Comparison of ENCODE assay signal across 8 cellular contexts in genomic region chr10:14952851-14953451, GRCh38. TPM values are rescaled to one million over a fixed set of nuclear protein-coding genes. Genes with fewer than 3 reads are reported as not detected.
DNase-seq lines count a peak whose midpoint lies in the region; ATAC-seq and TF ChIP-seq lines count a peak whose summit lies in the region.

No MANE protein-coding gene starts in this region.

- H3K4me3 Mint-ChIP-seq in natural killer cell treated with Interleukin-12 subunit alpha and Interleukin-12 subunit beta and Interleukin-15 and Interleukin-18, amount 100 ng/mL, for 72 hours = peak overlapping the region; percentile 98

- no peaks in the 10 kb centered on the region for H3K9me3 Mint-ChIP-seq in natural killer cell treated with Interleukin-12 subunit alpha and Interleukin-12 subunit beta and Interleukin-15 and Interleukin-18, amount 100 ng/mL, for 72 hours

- H3K4me1 ChIP-seq in DND-41 (ENCODE audit: insufficient read depth, low read length) = peaks cover 46% of the 10 kb centered on the region

- peaks cover 69% of the 10 kb centered on the region for H3K79me2 ChIP-seq in DND-41 (ENCODE audit: insufficient read depth, low read length)

- H3K27ac ChIP-seq in DND-41 (ENCODE audit: low read length) = peak overlapping the region; percentile 96
- peak overlapping the region; percentile 67 to 97 for H3K27ac ChIP-seq in coronary artery

- peaks cover 43 to 46% of the 10 kb centered on the region in 2 donors for H3K4me1 Mint-ChIP-seq in natural killer cell treated with Interleukin-12 subunit alpha and Interleukin-12 subunit beta and Interleukin-15 and Interleukin-18, amount 100 ng/mL, for 72 hours (ENCODE audit: low read depth in 2 of 2)

- peak overlapping the region; percentile 82 for H2AFZ ChIP-seq in DND-41 (ENCODE audit: low read depth, low read length)

- peaks cover 6% of the 10 kb centered on the region for H3K36me3 Mint-ChIP-seq in natural killer cell treated with Interleukin-12 subunit alpha and Interleukin-12 subunit beta and Interleukin-15 and Interleukin-18, amount 100 ng/mL, for 72 hours

- no peaks in the 10 kb centered on the region for H3K9me3 ChIP-seq in DND-41 (ENCODE audit: insufficient read depth, low read length, severe bottlenecking)

- H3K4me2 ChIP-seq in DND-41 (ENCODE audit: insufficient read depth, low read length) = peak overlapping the region; percentile 81

- peak overlapping the region; percentile 93 to 97 for H3K27ac Mint-ChIP-seq in natural killer cell treated with Interleukin-12 subunit alpha and Interleukin-12 subunit beta and Interleukin-15 and Interleukin-18, amount 100 ng/mL, for 72 hours

- H3K36me3 ChIP-seq in DND-41 (ENCODE audit: insufficient read depth, low read length) = peaks cover 38% of the 10 kb centered on the region

- H3K27me3 Mint-ChIP-seq in natural killer cell treated with Interleukin-12 subunit alpha and Interleukin-12 subunit beta and Interleukin-15 and Interleukin-18, amount 100 ng/mL, for 72 hours = no peaks in the 10 kb centered on the region

- ATAC-seq in DND-41 (ENCODE audit: insufficient read depth, low read depth) (no peak), GM21526 (IDR thresholded peaks at IDR 0.05; ENCODE audit: low FRiP score, unreplicated experiment) (no peak), HG02610 (IDR thresholded peaks at IDR 0.05; ENCODE audit: unreplicated experiment) (no peak), GM19395 (IDR thresholded peaks at IDR 0.05; ENCODE audit: unreplicated experiment) (no peak)
- no peak for ATAC-seq in natural killer cell treated with Interleukin-12 subunit alpha and Interleukin-12 subunit beta and Interleukin-15 and Interleukin-18, amount 100 ng/mL, for 72 hours

- no peaks in the 10 kb centered on the region for H3K27me3 ChIP-seq in DND-41 (ENCODE audit: insufficient read depth, low read length, poor library complexity)

- no peak for TF ChIP-seq POLR2A in NB4 (IDR thresholded peaks at IDR 0.05; ENCODE audit: extremely low read depth, insufficient read length)

- H3K4me3 ChIP-seq in DND-41 (ENCODE audit: low read depth in 1 of 2, low read length in 2 of 2) (peak overlapping the region; percentile 64 to 78), NB4 (ENCODE audit: low read depth, low read length) (peak overlapping the region; percentile 95), coronary artery (peak overlapping the region; percentile 91)

- no peak for DNase-seq in DND-41
- peak; percentile 43 for DNase-seq in NB4 (ENCODE audit: low read depth)
- DNase-seq in coronary artery (ENCODE audit: low spot score) = no peak
- DNase-seq in natural killer cell treated with Interleukin-12 subunit alpha and Interleukin-12 subunit beta and Interleukin-15 and Interleukin-18, amount 100 ng/mL, for 72 hours (ENCODE audit: low spot score) = no peak
- DNase-seq in hypothalamus (lab: John Stamatoyannopoulos, UW) = no peak

- H4K20me1 ChIP-seq in DND-41 (ENCODE audit: insufficient read depth, low read length) = peaks cover 16% of the 10 kb centered on the region

- peak overlapping the region; percentile 84 for H3K9ac ChIP-seq in DND-41 (ENCODE audit: low read depth, low read length)

- TF ChIP-seq CTCF in DND-41 (IDR thresholded peaks at IDR 0.05; ENCODE audit: borderline replicate concordance, extremely low read depth, low read length, poor library complexity, severe bottlenecking) = peak; percentile 17
- no peak for TF ChIP-seq CTCF in NB4 (IDR thresholded peaks at IDR 0.05; ENCODE audit: low read depth, low read length)
- no peak for TF ChIP-seq CTCF in coronary artery (IDR thresholded peaks at IDR 0.05)

RNA-seq across cellular contexts. Expression of gene DCLRE1C, which starts 0.9 kb away (rescaled TPM):
- total RNA-seq in natural killer cell treated with Interleukin-12 subunit alpha and Interleukin-12 subunit beta and Interleukin-15 and Interleukin-18, amount 100 ng/mL, for 72 hours = 10 to 100 TPM; 24.8 to 37.3 TPM

RNA-seq across cellular contexts. Expression of gene MEIG1, which starts 6.2 kb away (rescaled TPM):
- total RNA-seq in natural killer cell treated with Interleukin-12 subunit alpha and Interleukin-12 subunit beta and Interleukin-15 and Interleukin-18, amount 100 ng/mL, for 72 hours = not detected
